ENCODE assay signal across 2 cellular contexts in the genomic region with DNA sequence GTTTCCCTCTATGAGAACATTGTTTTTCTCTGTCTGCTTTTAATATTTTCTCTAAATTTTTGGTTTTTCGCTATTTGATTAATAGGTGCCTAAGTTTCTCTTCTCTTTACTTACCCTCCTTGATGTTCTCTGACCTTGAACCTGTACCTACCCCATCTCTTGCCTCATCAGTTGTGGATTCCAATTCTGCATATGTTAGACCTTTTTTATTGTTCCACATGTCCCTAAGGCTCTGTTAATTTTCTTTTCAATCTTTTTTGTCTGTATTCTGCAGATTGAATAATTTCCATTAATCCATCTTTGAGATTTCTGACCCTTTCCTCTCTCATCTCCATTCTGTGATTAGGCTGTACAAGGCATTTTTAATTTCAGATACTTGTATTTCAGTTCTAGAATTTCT.
A peak's percentile ranks its signal among the peaks of the same experiment; 100 is the strongest.
TF ChIP-seq lines count a peak whose summit lies in the region.

No MANE protein-coding gene starts in this region.

TF ChIP-seq in HepG2, 621 proteins besides CTCF, POLR2A, EP300 and RAD21:
- no peak for TF ChIP-seq TP53 (CRISPR knock-in tag; conservative IDR thresholded peaks at IDR 0.05)
- peak; percentile 52; the same call in 1 of the 2 replicates for TF ChIP-seq ZNF7 (CRISPR knock-in tag; IDR thresholded peaks at IDR 0.05)

TF ChIP-seq in HEK293, 187 proteins besides CTCF, POLR2A, EP300 and RAD21:
- TF ChIP-seq TCF7L2 (IDR thresholded peaks at IDR 0.05; ENCODE audit: borderline replicate concordance, low read depth, low read length) (no peak), SETDB1 (IDR thresholded peaks at IDR 0.05; ENCODE audit: insufficient read length, low read length) (peak; percentile 17), ZNF133 (tag by site-specific recombination; IDR thresholded peaks at IDR 0.05) (peak; percentile 96)
